In genomic region chr20:36079486-36079885, GRCh38 we compare ENCODE assay signal across 20 cellular contexts.
DNase-seq lines count a peak whose midpoint lies in the region; ATAC-seq, FAIRE-seq and TF ChIP-seq lines count a peak whose summit lies in the region.
"Had no signal": no experiment of that assay in that cellular context is flagged by ENCODE, and none has a peak within 500 bp of the region (broad histone marks: within the 10 kb centered on the region; RNA-seq: fewer than 3 reads in every experiment).

No MANE protein-coding gene starts in this region.

- H3K27ac Mint-ChIP-seq in glutamatergic neuron (ENCODE audit: unreplicated experiment), result peak overlapping the region; percentile 39
- H3K27ac Mint-ChIP-seq: CD4-positive, alpha-beta memory T cell; HFFc6 had no signal

- no peak overlapping the region for H3K4me3 Mint-ChIP-seq in glutamatergic neuron (ENCODE audit: unreplicated experiment)
- H3K4me3 Mint-ChIP-seq: CD4-positive, alpha-beta memory T cell; HFFc6 had no signal

- H3K27me3 Mint-ChIP-seq in glutamatergic neuron (ENCODE audit: unreplicated experiment), result peaks cover 2% of the 10 kb centered on the region

- DNase-seq in A549 (ENCODE audit: low read depth in 1 of 2, low spot score in 1 of 2) (no peak), glutamatergic neuron (no peak), left ventricle myocardium inferior (no peak), HPDE6-E6E7 (ENCODE audit: extremely low spot score) (no peak)
- DNase-seq: 8988T; C1 segment of cervical spinal cord; Calu3; CD4-positive, alpha-beta memory T cell; COR-L47; DMS53; DMS79 treated with DMSO at 0.1 percent for 48 hours; GF-D8; GM23248; H7; HFFc6 had no signal

- H3K9me3 ChIP-seq in A549 (peaks cover 14% of the 10 kb centered on the region; the same call in 2 of the 3 replicates), HEK293 (ENCODE audit: control insufficient read depth, insufficient read depth, low read depth, low read length) (no peaks in the 10 kb centered on the region), left ventricle myocardium inferior (replicated peaks) (no peaks in the 10 kb centered on the region)

- H3K4me2 ChIP-seq in A549, result peak overlapping the region; percentile 25; the same call in 2 of the 3 replicates

- H3K9me3 Mint-ChIP-seq in glutamatergic neuron (ENCODE audit: unreplicated experiment), result peaks cover 5% of the 10 kb centered on the region
- H3K9me3 Mint-ChIP-seq: HFFc6 had no signal

- no peaks in the 10 kb centered on the region for H3K4me1 Mint-ChIP-seq in glutamatergic neuron (ENCODE audit: low read depth, unreplicated experiment)

- TF ChIP-seq CTCF in A549 (IDR thresholded peaks at IDR 0.05) (no peak), HEK293 (tag by site-specific recombination; IDR thresholded peaks at IDR 0.05) (no peak), glutamatergic neuron (IDR thresholded peaks at IDR 0.05; ENCODE audit: partially characterized antibody, unreplicated experiment) (no peak), left ventricle myocardium inferior (IDR thresholded peaks at IDR 0.05; ENCODE audit: borderline replicate concordance) (no peak)

- TF ChIP-seq RAD21 in A549 (conservative IDR thresholded peaks at IDR 0.05 in 1 of 2, IDR thresholded peaks at IDR 0.05 in 1 of 2), result no peak

- H3K36me3 ChIP-seq in HEK293 (ENCODE audit: control insufficient read depth in 2 of 2, insufficient read depth in 1 of 2, low read length in 2 of 2) (no peaks in the 10 kb centered on the region), left ventricle myocardium inferior (no peaks in the 10 kb centered on the region)

- peaks cover 37% of the 10 kb centered on the region for H3K27me3 ChIP-seq in left ventricle myocardium inferior (ENCODE audit: low read depth)

- ATAC-seq in A549 (no peak), HG03571 (IDR thresholded peaks at IDR 0.05; ENCODE audit: unreplicated experiment) (no peak)

- 93% methylated on average over 6 of the region's 6 CpGs for WGBS in A549 (ENCODE audit: missing lambda C conversion rate)

- H3K4me3 ChIP-seq in A549 (no peak overlapping the region), HEK293 (ENCODE audit: low read depth, low read length) (no peak overlapping the region), left ventricle myocardium inferior (no peak overlapping the region)
- H3K4me3 ChIP-seq: GM23248 had no signal

- CTCF ChIA-PET in A549 (lab: Yijun Ruan, JAX) (interaction anchor here (0.6 to 2.8 kb wide), 3 partner anchors 14 to 1352 kb away, joined by 3 to 7 read pairs (median 7); no protein-coding TSS in a partner anchor), HEK293 (lab: Yijun Ruan, JAX) (no interaction called here)

- peaks cover 11% of the 10 kb centered on the region for H3K36me3 Mint-ChIP-seq in glutamatergic neuron (ENCODE audit: unreplicated experiment)

- no peak for TF ChIP-seq POLR2A in A549 (IDR thresholded peaks at IDR 0.05; ENCODE audit: low read length)

- POLR2A ChIA-PET in A549 (lab: Yijun Ruan, JAX), result no interaction called here
- POLR2A ChIA-PET in HEK293 (lab: Yijun Ruan, JAX), result no interaction called here

- H3K27ac ChIP-seq in A549 (peak overlapping the region; percentile 95; a peak in 5 of 6 replicates), HEK293 (ENCODE audit: extremely low read depth, low read depth, low read length) (no peak overlapping the region), left ventricle myocardium inferior (replicated peaks) (no peak overlapping the region)
- H3K27ac ChIP-seq: GM23248 had no signal

- FAIRE-seq in A549 (lab: Jason Lieb, UNC), result no peak
- FAIRE-seq: GM12891, GM18507, H1 had no signal

- intact Hi-C loops in left ventricle myocardium inferior (cut with micrococcal nuclease), result no loop called here

- H3K4me1 ChIP-seq in A549 (peaks cover 47% of the 10 kb centered on the region), HEK293 (ENCODE audit: control insufficient read depth, insufficient read depth, low read length) (no peaks in the 10 kb centered on the region), left ventricle myocardium inferior (no peaks in the 10 kb centered on the region)

- TF ChIP-seq EP300 in A549 (IDR thresholded peaks at IDR 0.05), result no peak

TF ChIP-seq in A549, 52 proteins besides CTCF, POLR2A, EP300 and RAD21 (continues in another document):
- no peak for TF ChIP-seq SMC3 (IDR thresholded peaks at IDR 0.05)
- TF ChIP-seq FOSL2 (IDR thresholded peaks at IDR 0.05), result no peak
- no peak for TF ChIP-seq FOSL2 (CRISPR knock-in tag; IDR thresholded peaks at IDR 0.05)
- no peak for TF ChIP-seq HMGXB4 (CRISPR knock-in tag; IDR thresholded peaks at IDR 0.05; ENCODE audit: borderline replicate concordance)
- TF ChIP-seq RCOR1 (IDR thresholded peaks at IDR 0.05; ENCODE audit: low read depth, low read length), result no peak
- TF ChIP-seq JUN (IDR thresholded peaks at IDR 0.05), result no peak
- no peak for TF ChIP-seq ESRRA (IDR thresholded peaks at IDR 0.05; ENCODE audit: borderline replicate concordance, low read length)
- TF ChIP-seq POLR2AphosphoS2 (conservative IDR thresholded peaks at IDR 0.05; ENCODE audit: low read length), result no peak
- no peak for TF ChIP-seq ELK1 (IDR thresholded peaks at IDR 0.05; ENCODE audit: low read depth, low read length)
- TF ChIP-seq E2F6 (IDR thresholded peaks at IDR 0.05; ENCODE audit: borderline replicate concordance, low read depth), result no peak

TF ChIP-seq in HEK293, 187 proteins besides CTCF, POLR2A, EP300 and RAD21:
- TF ChIP-seq ZNF146 (tag by site-specific recombination; IDR thresholded peaks at IDR 0.05) (0 out of 2 replicates have a peak, but pooled peaks have one; percentile 48), HOXA7 (CRISPR knock-in tag; IDR thresholded peaks at IDR 0.05; ENCODE audit: borderline replicate concordance) (no peak)

Comparison
In these comparisons a context has a peak if more than half of its experiments do, and no peak if none do; other contexts are left out.
1. H3K27ac ChIP-seq: peak in A549 (2 of 2); none in HEK293 (single experiment) and left ventricle myocardium inferior (single experiment).